ENCODE assay signal across 9 cellular contexts in the genomic region with DNA sequence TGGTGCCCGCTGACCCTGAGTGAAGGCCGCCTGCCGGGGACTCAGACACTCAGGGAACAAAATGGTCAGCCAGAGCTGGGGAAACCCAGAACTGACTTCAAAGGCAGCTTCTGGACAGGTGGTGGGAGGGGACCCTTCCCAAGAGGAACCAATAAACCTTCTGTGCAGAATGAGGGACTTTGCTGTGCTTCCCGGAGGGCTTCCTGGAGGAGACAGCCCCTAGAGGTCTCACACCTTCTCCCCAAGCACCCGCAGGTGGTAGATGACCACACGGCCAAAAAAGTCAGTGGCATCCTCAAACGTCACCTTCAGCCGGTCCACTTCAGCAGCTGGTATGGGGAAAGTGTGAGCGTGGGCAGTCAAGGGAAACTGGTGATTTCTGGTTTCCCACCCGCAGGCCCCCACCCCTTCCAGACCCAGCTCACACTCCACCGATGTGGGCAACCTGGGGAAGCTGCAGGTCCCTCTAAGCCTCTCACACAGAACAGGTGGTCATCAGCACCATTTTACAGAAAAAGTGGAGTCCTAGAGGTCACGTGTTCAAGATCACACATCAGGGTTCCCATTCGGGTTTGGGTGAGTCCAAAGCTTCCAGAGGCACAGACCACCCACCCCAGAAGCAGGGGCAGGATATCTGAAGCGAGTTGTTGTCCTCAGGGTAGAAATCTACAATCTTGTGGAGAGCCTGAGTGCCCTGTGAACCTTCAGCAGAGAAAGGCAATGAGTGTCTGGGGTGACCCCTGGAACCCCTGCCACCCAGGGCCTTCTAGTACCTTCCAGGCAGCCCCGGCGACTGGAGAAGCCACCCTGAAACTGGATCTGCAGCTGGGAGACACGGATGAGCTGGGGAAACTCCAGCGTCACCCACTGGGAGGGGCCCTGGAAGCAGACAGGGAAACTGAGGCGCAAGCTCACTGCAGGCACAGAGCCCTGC. TPM values are rescaled to one million over a fixed set of nuclear protein-coding genes. Genes with fewer than 3 reads are reported as not detected.
A peak's percentile ranks its signal among the peaks of the same experiment; 100 is the strongest.
DNase-seq lines count a peak whose midpoint lies in the region; TF ChIP-seq lines count a peak whose summit lies in the region.
"Had no signal": no experiment of that assay in that cellular context is flagged by ENCODE, and none has a peak within 500 bp of the region (broad histone marks: within the 10 kb centered on the region; RNA-seq: fewer than 3 reads in every experiment).

No MANE protein-coding gene starts in this region.

- peaks cover 12% of the 10 kb centered on the region for H3K27me3 Mint-ChIP-seq in glutamatergic neuron (ENCODE audit: unreplicated experiment)

- H3K36me3 ChIP-seq in H7 (replicated peaks; ENCODE audit: control insufficient read depth, insufficient read depth, low read length) (peaks cover 9% of the 10 kb centered on the region), WERI-Rb-1 (peaks cover 43% of the 10 kb centered on the region)

- peak overlapping the region; percentile 84 for H3K4me3 Mint-ChIP-seq in glutamatergic neuron (ENCODE audit: unreplicated experiment)

- TF ChIP-seq CTCF in WERI-Rb-1 (IDR thresholded peaks at IDR 0.05; ENCODE audit: low read depth, low read length) (no peak), glutamatergic neuron (IDR thresholded peaks at IDR 0.05; ENCODE audit: partially characterized antibody, unreplicated experiment) (no peak)

- H3K9me3 ChIP-seq in WERI-Rb-1 (ENCODE audit: severe bottlenecking): no peaks in the 10 kb centered on the region

- H3K4me3 ChIP-seq in H7 (ENCODE audit: insufficient read depth, low read depth, low read length) (peak overlapping the region; percentile 81), WERI-Rb-1 (ENCODE audit: low read depth, low read length) (peak overlapping the region; percentile 88), skin epidermis (peak overlapping the region; percentile 41 to 76 (median 60))

- peaks cover 5% of the 10 kb centered on the region for H3K4me1 Mint-ChIP-seq in glutamatergic neuron (ENCODE audit: low read depth, unreplicated experiment)

- no peaks in the 10 kb centered on the region for H3K36me3 Mint-ChIP-seq in glutamatergic neuron (ENCODE audit: unreplicated experiment)

- H3K9me3 Mint-ChIP-seq in glutamatergic neuron (ENCODE audit: unreplicated experiment): peaks cover 2% of the 10 kb centered on the region

- H3K27ac Mint-ChIP-seq in glutamatergic neuron (ENCODE audit: unreplicated experiment): no peak overlapping the region

- peak; percentile 35 for DNase-seq in H7
- no peak for DNase-seq in WERI-Rb-1
- no peak for DNase-seq in glutamatergic neuron
- DNase-seq in DMS53 treated with DMSO at 0.1 percent for 48 hours (lab: John Stamatoyannopoulos, UW; ENCODE audit: unreplicated experiment): no peak
- DNase-seq in ecto neural progenitor cell (ENCODE audit: low spot score): no peak
- DNase-seq in KBM-7: no peak
- no peak for DNase-seq in NK-92 treated with Interleukin-12 subunit alpha and Interleukin-12 subunit beta, amount 100 ng/mL, for 24 hours (lab: John Stamatoyannopoulos, UW)
- DNase-seq: RPMI8226 had no signal

- H3K27ac ChIP-seq in WERI-Rb-1 (no peak overlapping the region), skin epidermis (peak overlapping the region in 17 of 21 experiments; percentile 58 to 96 (median 83))

- peaks cover 24% of the 10 kb centered on the region for H3K27me3 ChIP-seq in H7 (ENCODE audit: control insufficient read depth, insufficient read depth, low read length)
- H3K27me3 ChIP-seq in WERI-Rb-1 (ENCODE audit: insufficient read depth, low read depth, severe bottlenecking): no peaks in the 10 kb centered on the region

- in situ Hi-C loops in KBM-7 (cut with MboI; ENCODE audit: low pct_unique_long_range_greater_than_20kb, low sequenced_read_pairs): no loop called here

RNA-seq across cellular contexts. Expression of gene NR2C2AP, which starts 1.2 kb away (rescaled TPM):
- 25.8 and 31.4 TPM in 2 replicates for total RNA-seq in H7 (2014; rRNA removed; shearing (Covaris generic))
- 5.5 TPM for total RNA-seq in glutamatergic neuron (ENCODE audit: unreplicated experiment)

RNA-seq across cellular contexts. Expression of gene NCAN, which starts 9.8 kb away (rescaled TPM):
- 0.81 and 1.7 TPM in 2 replicates for total RNA-seq in H7 (2014; rRNA removed; shearing (Covaris generic))
- total RNA-seq in glutamatergic neuron (ENCODE audit: unreplicated experiment): 186 TPM

RNA-seq across cellular contexts. Expression of gene RFXANK, which starts 9.9 kb away (rescaled TPM):
- 43.5 and 51.0 TPM in 2 replicates for total RNA-seq in H7 (2014; rRNA removed; shearing (Covaris generic))
- 73.5 TPM for total RNA-seq in glutamatergic neuron (ENCODE audit: unreplicated experiment)

RNA-seq across cellular contexts. Expression of gene BORCS8, which starts 10.0 kb away (rescaled TPM):
- 12.5 and 18.9 TPM in 2 replicates for total RNA-seq in H7 (2014; rRNA removed; shearing (Covaris generic))
- 20.5 TPM for total RNA-seq in glutamatergic neuron (ENCODE audit: unreplicated experiment)

RNA-seq across cellular contexts. Expression of gene MEF2B, which starts 31.9 kb away (rescaled TPM):
- total RNA-seq in H7 (2014; rRNA removed; shearing (Covaris generic)): 0.80 TPM in 1 of 2 replicates, not detected in the other
- total RNA-seq in glutamatergic neuron (ENCODE audit: unreplicated experiment): 1.7 TPM

Comparison
In these comparisons a context has a peak if more than half of its experiments do, and no peak if none do; other contexts are left out.
1. RNA of gene NCAN, which starts 9.8 kb away (total RNA-seq): 186 TPM in glutamatergic neuron (single experiment); 0.81 to 1.7 TPM in H7; every median in the first group is over 10 times any median in the second.
2. Peak in every context shown above with its lines, with median percentiles within 50 percentile points of each other: H3K4me3 ChIP-seq.